Comparison of ENCODE assay signal across 9 cellular contexts in the genomic region with DNA sequence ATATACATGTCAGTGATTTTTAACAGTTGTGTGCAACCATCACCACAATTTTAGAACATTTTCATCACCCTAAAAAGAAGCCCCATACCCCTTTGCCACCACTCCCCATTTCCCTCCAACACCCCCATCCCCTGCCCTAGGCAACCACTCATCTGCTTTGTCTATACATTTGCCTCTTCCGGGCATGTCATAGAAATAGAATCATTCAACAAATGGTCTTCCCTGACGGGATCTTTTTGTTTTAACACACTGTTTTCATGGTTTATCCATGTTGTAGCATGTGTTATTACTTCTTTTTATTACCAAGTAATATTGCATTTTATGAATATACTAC. TPM values are rescaled to one million over a fixed set of nuclear protein-coding genes. Genes with fewer than 3 reads are reported as not detected.
DNase-seq lines count a peak whose midpoint lies in the region; ATAC-seq and TF ChIP-seq lines count a peak whose summit lies in the region.
"Had no signal": no experiment of that assay in that cellular context is flagged by ENCODE, and none has a peak within 500 bp of the region (broad histone marks: within the 10 kb centered on the region; RNA-seq: fewer than 3 reads in every experiment).

No MANE protein-coding gene starts in this region.

- peak overlapping the region in 1 of 2 donors; percentile 89 for H3K27ac ChIP-seq in coronary artery

- intact Hi-C loops in CD14-positive monocyte (cut with micrococcal nuclease) = no loop called here

- peaks cover 1 to 3% (median 2%) of the 10 kb centered on the region in 3 donors for H3K27me3 Mint-ChIP-seq in CD14-positive monocyte (ENCODE audit: low read depth in 3 of 3)
- no peaks in the 10 kb centered on the region for H3K27me3 Mint-ChIP-seq in IgD-negative memory B cell
- H3K27me3 Mint-ChIP-seq in nephron (ENCODE audit: low read depth) = peaks cover 17% of the 10 kb centered on the region

- no peak for DNase-seq in CD14-positive monocyte (ENCODE audit: low spot score)
- no peak for DNase-seq in coronary artery (ENCODE audit: low spot score)
- no peak for DNase-seq in medulla oblongata (ENCODE audit: extremely low spot score)
- DNase-seq: NCI-H2107 had no signal

- peak overlapping the region; percentile 92 to 97 for H3K4me3 Mint-ChIP-seq in CD14-positive monocyte
- H3K4me3 Mint-ChIP-seq in IgD-negative memory B cell = peak overlapping the region; percentile 95 to 99 (median 96)
- H3K4me3 Mint-ChIP-seq in nephron = peak overlapping the region; percentile 93 to 96 (median 95)

- H3K36me3 Mint-ChIP-seq in CD14-positive monocyte (peaks cover 16 to 24% of the 10 kb centered on the region in 2 donors), IgD-negative memory B cell (peaks cover 5% of the 10 kb centered on the region), nephron (ENCODE audit: low read depth) (peaks cover 8% of the 10 kb centered on the region)

- H3K4me3 ChIP-seq in coronary artery = peak overlapping the region; percentile 90

- H3K27ac Mint-ChIP-seq in CD14-positive monocyte = peak overlapping the region; percentile 95 to 99 (median 97)
- H3K27ac Mint-ChIP-seq in IgD-negative memory B cell = peak overlapping the region in 2 of 3 donors; percentile 85 to 98
- peak overlapping the region; percentile 91 to 98 (median 92) for H3K27ac Mint-ChIP-seq in nephron

- TF ChIP-seq CTCF in CD14-positive monocyte (IDR thresholded peaks at IDR 0.05) = no peak
- no peak for TF ChIP-seq CTCF in coronary artery (IDR thresholded peaks at IDR 0.05)
- TF ChIP-seq CTCF in nephron (IDR thresholded peaks at IDR 0.05; ENCODE audit: unreplicated experiment in 3 of 3) = no peak

- H3K9me3 Mint-ChIP-seq in CD14-positive monocyte = no peaks in the 10 kb centered on the region
- H3K9me3 Mint-ChIP-seq in IgD-negative memory B cell = no peaks in the 10 kb centered on the region
- no peaks in the 10 kb centered on the region for H3K9me3 Mint-ChIP-seq in nephron

- H3K4me1 Mint-ChIP-seq in CD14-positive monocyte (peaks cover 63% of the 10 kb centered on the region), IgD-negative memory B cell (peaks cover 24 to 44% (median 35%) of the 10 kb centered on the region in 3 donors), nephron (peaks cover 44% of the 10 kb centered on the region)

- ATAC-seq in GM21447 (IDR thresholded peaks at IDR 0.05; ENCODE audit: unreplicated experiment) (no peak), HG03108 (IDR thresholded peaks at IDR 0.05; ENCODE audit: unreplicated experiment) (no peak), GM21717 (IDR thresholded peaks at IDR 0.05; ENCODE audit: unreplicated experiment) (no peak)

RNA-seq across cellular contexts. Expression of a gene that starts 4.0 kb away (rescaled TPM):
- 1 to 10 TPM; 4.4 to 7.4 TPM for polyA plus RNA-seq in CD14-positive monocyte
- 14.9 TPM for polyA plus RNA-seq in IgD-negative memory B cell

RNA-seq across cellular contexts. Expression of a gene that starts 34.8 kb away (rescaled TPM):
- polyA plus RNA-seq in CD14-positive monocyte = 1 to 10 TPM; 4.1 to 6.0 TPM
- 4.6 TPM for polyA plus RNA-seq in IgD-negative memory B cell

RNA-seq across cellular contexts. Expression of a gene that starts 44.4 kb away (rescaled TPM):
- polyA plus RNA-seq in CD14-positive monocyte = under 1 TPM; 0.11 to 0.14 TPM
- 0.28 TPM for polyA plus RNA-seq in IgD-negative memory B cell
